ENCODE assay signal across 8 cellular contexts in the genomic region with DNA sequence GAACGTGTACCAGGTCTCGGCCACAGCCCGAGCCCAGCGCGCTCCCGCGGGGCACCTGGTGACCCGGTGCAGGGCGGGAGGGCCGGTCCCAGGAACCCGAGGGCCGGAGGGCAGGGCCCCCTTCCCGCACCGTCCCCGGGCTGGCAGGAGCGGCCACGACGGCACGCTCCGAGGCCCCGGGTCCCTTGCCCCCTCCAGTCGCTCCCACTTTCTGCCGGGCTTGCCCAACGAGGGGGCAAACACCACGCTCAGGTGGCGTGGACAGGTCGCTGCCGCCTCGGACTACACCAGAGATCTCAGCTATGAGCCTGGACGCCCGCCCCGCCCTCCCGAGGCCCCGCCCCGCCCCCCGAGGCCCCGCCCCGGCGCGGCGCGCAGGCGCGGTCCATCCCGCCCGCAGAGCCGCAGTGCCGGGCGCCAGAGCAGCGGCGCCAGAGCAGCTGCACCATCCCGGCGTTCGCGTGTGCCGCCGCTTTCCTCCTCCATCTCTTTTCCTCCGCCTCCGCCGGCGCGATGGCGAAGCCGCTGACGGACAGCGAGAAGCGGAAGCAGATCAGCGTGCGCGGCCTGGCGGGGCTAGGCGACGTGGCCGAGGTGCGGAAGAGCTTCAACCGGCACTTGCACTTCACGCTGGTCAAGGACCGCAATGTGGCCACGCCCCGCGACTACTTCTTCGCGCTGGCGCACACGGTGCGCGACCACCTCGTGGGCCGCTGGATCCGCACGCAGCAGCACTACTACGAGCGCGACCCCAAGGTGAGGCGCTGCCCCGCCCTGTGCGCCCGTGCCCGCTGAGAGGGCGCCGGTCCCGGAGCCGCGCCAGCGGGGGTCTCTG. TPM values are rescaled to one million over a fixed set of nuclear protein-coding genes. Genes with fewer than 3 reads are reported as not detected.
DNase-seq lines count a peak whose midpoint lies in the region; ATAC-seq and TF ChIP-seq lines count a peak whose summit lies in the region.

PYGB (plus strand) TSS at position 420 of the 835 bp plus-strand sequence; CDS start at position 514, 94 bp downstream.

- peak within 1 kb of the TSS; percentile 71 for H3K27ac ChIP-seq in A673 (ENCODE audit: low read depth, low read length, poor library complexity, severe bottlenecking)
- H3K27ac ChIP-seq in VCaP, result peak within 1 kb of the TSS; percentile 89

- no peaks in the 10 kb centered on the region for H3K9me3 Mint-ChIP-seq in MCF 10A (ENCODE audit: unreplicated experiment)

- H3K9ac ChIP-seq in skeletal muscle satellite cell (ENCODE audit: low read depth, low read length), result peak within 1 kb of the TSS; percentile 94

- ATAC-seq in GM18858 (IDR thresholded peaks at IDR 0.05; ENCODE audit: unreplicated experiment), result peak; percentile 56
- ATAC-seq in HG03064 (IDR thresholded peaks at IDR 0.05; ENCODE audit: low read depth, unreplicated experiment), result peak; percentile 56

- BruUV-seq in A673 (replicated peaks; lab: Mats Ljungman, UMichigan), result no TSS peak
- BruUV-seq in MCF 10A (replicated peaks; lab: Mats Ljungman, UMichigan), result no TSS peak

- POLR2A ChIA-PET in A673 (lab: Charles Lee; ENCODE audit: low non-redundant PET) (interaction anchor here (0.6 kb wide), 2 partner anchors 48 to 1890 kb away, joined by 3 to 4 read pairs; no protein-coding TSS in a partner anchor), MCF 10A (lab: Yijun Ruan, JAX) (interaction anchor here (0.7 to 15.4 kb wide), 39 partner anchors 8 to 1887 kb away, joined by 3 to 517 read pairs (median 5); partner anchors contain the start of genes ABHD12, ACSS1, APMAP and ENTPD6)

- H3K27ac Mint-ChIP-seq in MCF 10A (ENCODE audit: low read depth, unreplicated experiment), result peak within 1 kb of the TSS; percentile 77

- TF ChIP-seq CTCF in A673 (conservative IDR thresholded peaks at IDR 0.05; ENCODE audit: low read depth, low read length) (no peak), VCaP (conservative IDR thresholded peaks at IDR 0.05) (no peak), MCF 10A (IDR thresholded peaks at IDR 0.05; ENCODE audit: unreplicated experiment) (no peak)

- peak; percentile 87 for DNase-seq in A673 (ENCODE audit: low spot score)
- peak; percentile 88 for DNase-seq in NCI-H2171 treated with DMSO at 0.1 percent for 48 hours (lab: John Stamatoyannopoulos, UW)
- peak; percentile 78 for DNase-seq in MCF 10A (ENCODE audit: unreplicated experiment)

- H3K27me3 ChIP-seq in A673 (replicated peaks; ENCODE audit: insufficient read depth, low read depth, low read length, poor library complexity), result no peaks in the 10 kb centered on the region
- no peaks in the 10 kb centered on the region for H3K27me3 ChIP-seq in skeletal muscle satellite cell (ENCODE audit: control insufficient read depth, insufficient read depth, low read length)

- peaks cover 30% of the 10 kb centered on the region for H3K4me1 Mint-ChIP-seq in MCF 10A (ENCODE audit: insufficient read depth, unreplicated experiment)

- H3K36me3 ChIP-seq in A673 (ENCODE audit: insufficient read depth, low read length, poor library complexity, severe bottlenecking), result no peaks in the 10 kb centered on the region
- peaks cover 23% of the 10 kb centered on the region for H3K36me3 ChIP-seq in skeletal muscle satellite cell (ENCODE audit: insufficient read depth, low read length)

- H3K4me3 ChIP-seq in A673 (ENCODE audit: low read depth, low read length, poor library complexity, severe bottlenecking) (peak within 1 kb of the TSS; percentile 94), iPS-18c (ENCODE audit: insufficient read depth, low read depth, low read length) (peak within 1 kb of the TSS; percentile 56), skeletal muscle satellite cell (ENCODE audit: low read length) (peak within 1 kb of the TSS; percentile 80)

- H3K4me3 Mint-ChIP-seq in MCF 10A (ENCODE audit: unreplicated experiment), result peak within 1 kb of the TSS; percentile 93

- CTCF ChIA-PET in A673 (lab: Charles Lee) (interaction anchor here (1.2 kb wide), 1 partner anchor 24 kb away, joined by 3 read pairs; no protein-coding TSS in a partner anchor), MCF 10A (lab: Yijun Ruan, JAX) (interaction anchor here (0.6 to 6.5 kb wide), 29 partner anchors 9 to 305 kb away, joined by 3 to 92 read pairs (median 4); no protein-coding TSS in a partner anchor)

- H3K4me1 ChIP-seq in A673 (ENCODE audit: insufficient read depth, low read length, poor library complexity, severe bottlenecking) (peaks cover 9% of the 10 kb centered on the region), skeletal muscle satellite cell (ENCODE audit: control insufficient read depth, insufficient read depth, low read length) (peaks cover 47% of the 10 kb centered on the region)

- peaks cover 33% of the 10 kb centered on the region for H3K36me3 Mint-ChIP-seq in MCF 10A (ENCODE audit: insufficient read depth, unreplicated experiment)

- intact Hi-C loops in A673 (cut with micrococcal nuclease; ENCODE audit: unreplicated experiment) (loop anchor here (5.0 kb wide), 1 partner anchor 171 kb away; no protein-coding TSS in a partner anchor), MCF 10A (cut with micrococcal nuclease) (loop anchor here (1.0 to 10.0 kb wide), 7 partner anchors 10 to 253 kb away; no protein-coding TSS in a partner anchor)

- H3K9me3 ChIP-seq in A673 (ENCODE audit: low read depth, low read length, poor library complexity, severe bottlenecking) (no peaks in the 10 kb centered on the region), iPS-18c (ENCODE audit: control insufficient read depth, insufficient read depth, low read length) (no peaks in the 10 kb centered on the region), skeletal muscle satellite cell (replicated peaks; ENCODE audit: low read length) (no peaks in the 10 kb centered on the region)

- H3K4me2 ChIP-seq in skeletal muscle satellite cell (ENCODE audit: low read length), result peak within 1 kb of the TSS; percentile 91

- H3K27me3 Mint-ChIP-seq in MCF 10A (ENCODE audit: insufficient read depth, unreplicated experiment), result no peaks in the 10 kb centered on the region

RNA-seq across cellular contexts. Expression of gene PYGB, which starts in this region (rescaled TPM):
- total RNA-seq in A673 (2021) (52.3 and 53.5 TPM in 2 replicates), MCF 10A (2022) (375 and 435 TPM in 2 replicates)
- total RNA-seq in skeletal muscle satellite cell (2012; rRNA removed), result 414 and 533 TPM in 2 replicates

Comparison
In these comparisons a context has a peak if more than half of its experiments do, and no peak if none do; other contexts are left out.
1. Peak in every context shown above with its lines: DNase-seq, ATAC-seq, H3K4me3 ChIP-seq and H3K27ac ChIP-seq.